Comparison of ENCODE assay signal across 15 cellular contexts in the genomic region with DNA sequence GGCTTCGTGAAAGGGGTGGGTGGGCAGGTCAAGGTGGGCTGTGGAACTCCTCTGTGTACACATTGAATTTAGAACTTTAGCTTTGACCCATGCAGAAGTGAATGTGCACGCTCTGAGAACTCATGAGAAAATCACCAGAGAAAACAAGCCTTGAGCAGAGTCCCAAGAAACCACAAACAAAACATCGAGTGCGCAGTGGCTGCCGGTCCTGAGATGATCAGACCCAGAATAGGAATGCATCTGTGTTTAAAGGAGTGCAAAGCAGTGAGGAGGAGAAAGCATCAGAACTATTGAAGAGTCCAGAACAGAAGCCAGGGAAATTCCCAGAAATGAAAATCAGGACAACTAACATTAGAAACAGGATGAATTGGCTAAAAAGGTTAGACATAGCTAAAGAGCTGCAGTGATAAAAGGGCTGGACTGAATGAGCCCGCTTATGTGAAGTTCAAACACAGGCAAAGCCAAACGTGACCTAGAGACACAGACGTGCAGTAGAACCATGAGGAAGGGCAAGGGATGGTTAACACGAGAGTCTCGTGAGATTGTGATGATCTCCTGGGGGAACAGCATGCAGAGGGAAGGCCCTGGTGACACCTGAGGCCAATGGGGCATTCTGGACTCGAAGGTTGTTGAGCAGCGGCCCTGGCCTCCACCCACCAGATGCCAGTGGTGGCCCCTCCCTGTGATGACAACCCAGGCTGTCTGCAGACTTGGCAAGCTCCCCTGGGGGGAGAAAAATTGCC. TPM values are rescaled to one million over a fixed set of nuclear protein-coding genes. Genes with fewer than 3 reads are reported as not detected.
A peak's percentile ranks its signal among the peaks of the same experiment; 100 is the strongest.
DNase-seq lines count a peak whose midpoint lies in the region; ATAC-seq, FAIRE-seq and TF ChIP-seq lines count a peak whose summit lies in the region.
"Had no signal": no experiment of that assay in that cellular context is flagged by ENCODE, and none has a peak within 500 bp of the region (broad histone marks: within the 10 kb centered on the region; RNA-seq: fewer than 3 reads in every experiment).

No MANE protein-coding gene starts in this region.

- H3K9me3 ChIP-seq in HepG2 (ENCODE audit: low read length) (peaks cover 17% of the 10 kb centered on the region), right lobe of liver (no peaks in the 10 kb centered on the region), Panc1 (ENCODE audit: control insufficient read depth, insufficient read depth, low read depth, low read length) (no peaks in the 10 kb centered on the region)

- POLR2A ChIA-PET in HepG2 (lab: Yijun Ruan, JAX): no interaction called here
- POLR2A ChIA-PET in Panc1 (lab: Charles Lee): no interaction called here
- POLR2A ChIA-PET in HEK293T (lab: Yijun Ruan, JAX): no interaction called here

- H3K27me3 Mint-ChIP-seq in endothelial cell (ENCODE audit: unreplicated experiment): peaks cover 4% of the 10 kb centered on the region
- H3K27me3 Mint-ChIP-seq in stimulated activated memory B cell treated with anti-CD40 and anti-IgM and Interleukin-4, amounts not matched to agents 10 μg/mL and 1 μg/mL and 100 μg/mL, for 72 hours: no peaks in the 10 kb centered on the region
- peaks cover 4% of the 10 kb centered on the region for H3K27me3 Mint-ChIP-seq in HFFc6 (ENCODE audit: insufficient read depth)
- H3K27me3 Mint-ChIP-seq: CD4-positive, alpha-beta T cell had no signal

- 26% methylated on average over 12 of the region's 12 CpGs for WGBS in HepG2 (ENCODE audit: low lambda C conversion rate)
- WGBS in right lobe of liver (ENCODE audit: insufficient coverage, low coverage, low lambda C conversion rate, missing lambda C conversion rate): 70% methylated on average over 7 of the region's 12 CpGs

- H2AFZ ChIP-seq in HepG2 (ENCODE audit: low read length): no peak overlapping the region

- H3K27ac Mint-ChIP-seq in endothelial cell (ENCODE audit: unreplicated experiment) (peak overlapping the region; percentile 15), HFFc6 (no peak overlapping the region)
- peak overlapping the region; percentile 59 for H3K27ac Mint-ChIP-seq in stimulated activated memory B cell treated with anti-CD40 and anti-IgM and Interleukin-4, amounts not matched to agents 10 μg/mL and 1 μg/mL and 100 μg/mL, for 72 hours
- H3K27ac Mint-ChIP-seq: CD4-positive, alpha-beta T cell had no signal

- H3K36me3 Mint-ChIP-seq in endothelial cell (ENCODE audit: low read depth, unreplicated experiment): peaks cover 12% of the 10 kb centered on the region
- H3K36me3 Mint-ChIP-seq in stimulated activated memory B cell treated with anti-CD40 and anti-IgM and Interleukin-4, amounts not matched to agents 10 μg/mL and 1 μg/mL and 100 μg/mL, for 72 hours: peaks cover 24% of the 10 kb centered on the region
- peaks cover 8% of the 10 kb centered on the region for H3K36me3 Mint-ChIP-seq in HFFc6 (ENCODE audit: low read depth)

- TF ChIP-seq POLR2A in HepG2 (IDR thresholded peaks at IDR 0.05; ENCODE audit: insufficient read depth in 1 of 2, low read depth in 2 of 2, low read length in 2 of 2) (no peak), right lobe of liver (IDR thresholded peaks at IDR 0.05) (no peak)

- in situ Hi-C loops in HepG2 (cut with HindIII; ENCODE audit: extremely low pct_ligation_motif_present, low pct_unique_long_range_greater_than_20kb): no loop called here
- in situ Hi-C loops in Panc1 (cut with HindIII; ENCODE audit: low pct_unique_long_range_greater_than_20kb, low sequenced_read_pairs): no loop called here

- intact Hi-C loops in HepG2 (cut with micrococcal nuclease; ENCODE audit: unreplicated experiment): no loop called here
- intact Hi-C loops in right lobe of liver (cut with DNase I): no loop called here
- intact Hi-C loops in Panc1 (cut with micrococcal nuclease; ENCODE audit: unreplicated experiment): no loop called here

- DNase-seq in HepG2 (ENCODE audit: low spot score) (no peak), right lobe of liver (no peak), Panc1 (ENCODE audit: low read depth, low spot score) (no peak), endothelial cell (ENCODE audit: low spot score) (no peak), HFFc6 (no peak), HEK293T (ENCODE audit: extremely low spot score) (no peak)
- DNase-seq: ACHN; C1 segment of cervical spinal cord; Calu3; CD4-positive, alpha-beta T cell; DND-41; GDM1 had no signal

- ATAC-seq in HepG2 (peak; percentile 44), right lobe of liver (no peak), Panc1 (0 out of 2 replicates have a peak, but pooled peaks have one; percentile 37), GM18873 (IDR thresholded peaks at IDR 0.05; ENCODE audit: low FRiP score, unreplicated experiment) (no peak)
- peak; percentile 62 for ATAC-seq in stimulated activated memory B cell treated with anti-CD40 and anti-IgM and Interleukin-4, amounts not matched to agents 10 μg/mL and 1 μg/mL and 100 μg/mL, for 72 hours
- ATAC-seq: HCT116 had no signal

- peaks cover 12% of the 10 kb centered on the region for H3K9me3 Mint-ChIP-seq in endothelial cell (ENCODE audit: unreplicated experiment)
- H3K9me3 Mint-ChIP-seq in stimulated activated memory B cell treated with anti-CD40 and anti-IgM and Interleukin-4, amounts not matched to agents 10 μg/mL and 1 μg/mL and 100 μg/mL, for 72 hours: peaks cover 26% of the 10 kb centered on the region
- H3K9me3 Mint-ChIP-seq in HFFc6: peaks cover 22% of the 10 kb centered on the region

- H3K27me3 ChIP-seq in HepG2 (ENCODE audit: control insufficient read depth in 1 of 2, insufficient read depth in 2 of 2, low read length in 2 of 2): no peaks in the 10 kb centered on the region; a peak in 1 of 5 replicates
- H3K27me3 ChIP-seq in right lobe of liver: no peaks in the 10 kb centered on the region
- H3K27me3 ChIP-seq in Panc1 (ENCODE audit: control insufficient read depth, insufficient read depth, low read length): no peaks in the 10 kb centered on the region

- no peak for TF ChIP-seq RAD21 in HepG2 (CRISPR knock-in tag; IDR thresholded peaks at IDR 0.05)

- H3K4me3 ChIP-seq in HepG2 (replicated peaks in 1 of 3; ENCODE audit: insufficient read depth in 1 of 3, low read depth in 2 of 3, low read length in 3 of 3): no peak overlapping the region
- H3K4me3 ChIP-seq in right lobe of liver: no peak overlapping the region
- H3K4me3 ChIP-seq in Panc1 (ENCODE audit: low read depth in 2 of 2, low read length in 2 of 2): no peak overlapping the region

- peak overlapping the region; percentile 8; the same call in 1 of the 2 replicates for H3K4me2 ChIP-seq in HepG2 (ENCODE audit: low read depth, low read length)

- H3K4me1 Mint-ChIP-seq in endothelial cell (ENCODE audit: unreplicated experiment) (no peaks in the 10 kb centered on the region), HFFc6 (ENCODE audit: low read depth) (peaks cover 7% of the 10 kb centered on the region)
- peaks cover 10% of the 10 kb centered on the region for H3K4me1 Mint-ChIP-seq in stimulated activated memory B cell treated with anti-CD40 and anti-IgM and Interleukin-4, amounts not matched to agents 10 μg/mL and 1 μg/mL and 100 μg/mL, for 72 hours

- CTCF ChIA-PET in HepG2 (lab: Yijun Ruan, JAX; ENCODE audit: low intra/inter-chr PET ratio, low total read pairs): no interaction called here
- CTCF ChIA-PET in Panc1 (lab: Charles Lee): no interaction called here
- CTCF ChIA-PET in HEK293T (lab: Yijun Ruan, JAX): no interaction called here

- no peaks in the 10 kb centered on the region for H3K79me2 ChIP-seq in HepG2 (ENCODE audit: insufficient read depth, low read length)

- no peak for TF ChIP-seq CTCF in HepG2 (CRISPR knock-in tag; IDR thresholded peaks at IDR 0.05)
- no peak for TF ChIP-seq CTCF in right lobe of liver (IDR thresholded peaks at IDR 0.05)
- TF ChIP-seq CTCF in Panc1 (IDR thresholded peaks at IDR 0.05): no peak
- TF ChIP-seq CTCF in endothelial cell (IDR thresholded peaks at IDR 0.05; ENCODE audit: unreplicated experiment): no peak
- TF ChIP-seq CTCF in HFFc6 (IDR thresholded peaks at IDR 0.05): no peak

- H3K27ac ChIP-seq in HepG2 (ENCODE audit: extremely low read length, insufficient read depth, low read length): no peak overlapping the region
- H3K27ac ChIP-seq in right lobe of liver: no peak overlapping the region
- no peak overlapping the region for H3K27ac ChIP-seq in Panc1 (ENCODE audit: low read length)

- no peaks in the 10 kb centered on the region for H4K20me1 ChIP-seq in HepG2 (ENCODE audit: insufficient read depth, low read length)

- H3K4me1 ChIP-seq in HepG2 (ENCODE audit: insufficient read depth, low read length) (peaks cover 15% of the 10 kb centered on the region), right lobe of liver (no peaks in the 10 kb centered on the region), Panc1 (ENCODE audit: control insufficient read depth, insufficient read depth, low read length) (no peaks in the 10 kb centered on the region)

- FAIRE-seq in HepG2 (lab: Jason Lieb, UNC): no peak

- H3K36me3 ChIP-seq in HepG2 (replicated peaks in 1 of 2; ENCODE audit: control insufficient read depth in 1 of 2, insufficient read depth in 2 of 2, low read length in 2 of 2) (no peaks in the 10 kb centered on the region), right lobe of liver (no peaks in the 10 kb centered on the region), Panc1 (ENCODE audit: control insufficient read depth, insufficient read depth, low read length) (no peaks in the 10 kb centered on the region)

- no peak overlapping the region for H3K4me3 Mint-ChIP-seq in endothelial cell (ENCODE audit: unreplicated experiment)
- H3K4me3 Mint-ChIP-seq in stimulated activated memory B cell treated with anti-CD40 and anti-IgM and Interleukin-4, amounts not matched to agents 10 μg/mL and 1 μg/mL and 100 μg/mL, for 72 hours: no peak overlapping the region
- no peak overlapping the region for H3K4me3 Mint-ChIP-seq in HFFc6
- H3K4me3 Mint-ChIP-seq: CD4-positive, alpha-beta T cell had no signal

- BruUV-seq in HepG2 (replicated peaks; lab: Mats Ljungman, UMichigan) (no TSS peak), Panc1 (replicated peaks; lab: Mats Ljungman, UMichigan) (no TSS peak)

- no peak overlapping the region for H3K9ac ChIP-seq in HepG2 (ENCODE audit: insufficient read depth, low read depth, low read length)

- TF ChIP-seq EP300 in HepG2 (IDR thresholded peaks at IDR 0.05; ENCODE audit: low read depth in 2 of 2, low read length in 2 of 2): no peak
- TF ChIP-seq EP300 in HepG2 (CRISPR knock-in tag; IDR thresholded peaks at IDR 0.05; ENCODE audit: borderline replicate concordance): no peak

RNA-seq across cellular contexts. Expression of gene TXNL4A, which starts 16.4 kb away (rescaled TPM):
- total RNA-seq in HepG2 (2016; rRNA removed; fragmentation: Illumina TruSeq; extraction: Trizol) (192 and 202 TPM in 2 replicates), right lobe of liver (10 to 100 TPM; 18.5 to 53.9 (median 37.8) TPM), Panc1 (2021; ENCODE audit: unreplicated experiment) (416 TPM), endothelial cell (ENCODE audit: unreplicated experiment) (86.8 TPM)
- total RNA-seq in HepG2 (2016; cell fraction: cytosol; rRNA removed; fragmentation: Illumina TruSeq; extraction: Trizol; ENCODE audit: low read depth): 596 and 716 TPM in 2 replicates
- 185 and 204 TPM in 2 replicates for total RNA-seq in HepG2 (2016; cell fraction: insoluble cytoplasmic fraction; rRNA removed; fragmentation: Illumina TruSeq; extraction: Trizol)
- total RNA-seq in HepG2 (2016; cell fraction: membrane; rRNA removed; fragmentation: Illumina TruSeq; extraction: Trizol): 533 and 635 TPM in 2 replicates
- total RNA-seq in HepG2 (2016; cell fraction: nucleus; rRNA removed; fragmentation: Illumina TruSeq; extraction: Trizol): 56.2 and 79.7 TPM in 2 replicates
- polyA plus RNA-seq in HepG2 (2011; rRNA removed): 135 and 172 TPM in 2 replicates
- polyA plus RNA-seq in HepG2 (2011; cell fraction: cytosol; rRNA removed): 131 and 145 TPM in 2 replicates
- polyA plus RNA-seq in HepG2 (2011; cell fraction: nucleus; rRNA removed): 32.1 and 40.2 TPM in 2 replicates
- 123 and 145 TPM in 2 replicates for polyA plus RNA-seq in HepG2 (2012)
- 941 and 1,125 TPM in 2 replicates for polyA plus RNA-seq in HepG2 (2016; cell fraction: cytosol; fragmentation: Illumina TruSeq; extraction: Trizol; ENCODE audit: low read depth)
- polyA plus RNA-seq in HepG2 (2016; cell fraction: insoluble cytoplasmic fraction; fragmentation: Illumina TruSeq; extraction: Trizol; ENCODE audit: low read depth): 223 and 229 TPM in 2 replicates
- polyA plus RNA-seq in HepG2 (2016; cell fraction: membrane; fragmentation: Illumina TruSeq; extraction: Trizol; ENCODE audit: low read depth): 563 and 676 TPM in 2 replicates
- 165 and 194 TPM in 2 replicates for polyA plus RNA-seq in HepG2 (2016; cell fraction: nucleus; fragmentation: Illumina TruSeq; extraction: Trizol; ENCODE audit: insufficient read depth, low read depth)
- polyA minus RNA-seq in HepG2 (2011; rRNA and poly(A)+ RNA removed; ENCODE audit: low replicate concordance): 36.7 and 86.4 TPM in 2 replicates
- 44.1 and 45.4 TPM in 2 replicates for polyA minus RNA-seq in HepG2 (2011; cell fraction: cytosol; rRNA and poly(A)+ RNA removed)
- 14.9 and 19.2 TPM in 2 replicates for polyA minus RNA-seq in HepG2 (2011; cell fraction: nucleus; rRNA and poly(A)+ RNA removed)
- polyA plus RNA-seq in Panc1 (2012; ENCODE audit: insufficient read length): 387 TPM
- 100 to 1,000 TPM; 168 to 187 (median 174) TPM for total RNA-seq in HFFc6 (2021; fragmentation: NEBNext Ultra II Directional; extraction: Animal tissue kit (Norgen Biotek cat#: 25700))

RNA-seq across cellular contexts. Expression of gene RBFA, which starts 29.5 kb away (rescaled TPM):
- total RNA-seq in HepG2 (2016; rRNA removed; fragmentation: Illumina TruSeq; extraction: Trizol): 42.2 and 42.4 TPM in 2 replicates
- 13.9 and 16.9 TPM in 2 replicates for total RNA-seq in HepG2 (2016; cell fraction: cytosol; rRNA removed; fragmentation: Illumina TruSeq; extraction: Trizol; ENCODE audit: low read depth)
- 43.3 and 44.9 TPM in 2 replicates for total RNA-seq in HepG2 (2016; cell fraction: insoluble cytoplasmic fraction; rRNA removed; fragmentation: Illumina TruSeq; extraction: Trizol)
- total RNA-seq in HepG2 (2016; cell fraction: membrane; rRNA removed; fragmentation: Illumina TruSeq; extraction: Trizol): 22.2 and 22.8 TPM in 2 replicates
- 31.4 and 38.8 TPM in 2 replicates for total RNA-seq in HepG2 (2016; cell fraction: nucleus; rRNA removed; fragmentation: Illumina TruSeq; extraction: Trizol)
- 29.7 and 31.7 TPM in 2 replicates for polyA plus RNA-seq in HepG2 (2011; rRNA removed)
- 22.0 and 22.4 TPM in 2 replicates for polyA plus RNA-seq in HepG2 (2011; cell fraction: cytosol; rRNA removed)
- polyA plus RNA-seq in HepG2 (2011; cell fraction: nucleus; rRNA removed): 40.3 and 51.2 TPM in 2 replicates
- polyA plus RNA-seq in HepG2 (2012): 21.5 and 24.8 TPM in 2 replicates
- 13.2 and 15.2 TPM in 2 replicates for polyA plus RNA-seq in HepG2 (2016; cell fraction: cytosol; fragmentation: Illumina TruSeq; extraction: Trizol; ENCODE audit: low read depth)
- 42.0 and 44.0 TPM in 2 replicates for polyA plus RNA-seq in HepG2 (2016; cell fraction: insoluble cytoplasmic fraction; fragmentation: Illumina TruSeq; extraction: Trizol; ENCODE audit: low read depth)
- polyA plus RNA-seq in HepG2 (2016; cell fraction: membrane; fragmentation: Illumina TruSeq; extraction: Trizol; ENCODE audit: low read depth): 18.4 and 18.9 TPM in 2 replicates
- 40.6 and 48.1 TPM in 2 replicates for polyA plus RNA-seq in HepG2 (2016; cell fraction: nucleus; fragmentation: Illumina TruSeq; extraction: Trizol; ENCODE audit: insufficient read depth, low read depth)
- polyA minus RNA-seq in HepG2 (2011; rRNA and poly(A)+ RNA removed; ENCODE audit: low replicate concordance): 21.7 and 27.6 TPM in 2 replicates
- polyA minus RNA-seq in HepG2 (2011; cell fraction: cytosol; rRNA and poly(A)+ RNA removed): 9.1 and 9.3 TPM in 2 replicates
- polyA minus RNA-seq in HepG2 (2011; cell fraction: nucleus; rRNA and poly(A)+ RNA removed): 71.3 and 80.8 TPM in 2 replicates
- total RNA-seq in right lobe of liver: 10 to 100 TPM; 12.3 to 36.6 (median 18.8) TPM
- 83.1 TPM for total RNA-seq in Panc1 (2021; ENCODE audit: unreplicated experiment)
- 59.9 TPM for polyA plus RNA-seq in Panc1 (2012; ENCODE audit: insufficient read length)
- 25.6 TPM for total RNA-seq in endothelial cell (ENCODE audit: unreplicated experiment)
- total RNA-seq in HFFc6 (2021; fragmentation: NEBNext Ultra II Directional; extraction: Animal tissue kit (Norgen Biotek cat#: 25700)): 10 to 100 TPM; 24.8 to 28.4 (median 27.2) TPM

RNA-seq across cellular contexts. Expression of gene HSBP1L1, which starts 40.3 kb away (rescaled TPM):
- total RNA-seq in HepG2 (2016; rRNA removed; fragmentation: Illumina TruSeq; extraction: Trizol) (15.3 and 22.6 TPM in 2 replicates), right lobe of liver (10 to 100 TPM; 16.8 to 35.1 (median 23.7) TPM), Panc1 (2021; ENCODE audit: unreplicated experiment) (45.4 TPM), endothelial cell (ENCODE audit: unreplicated experiment) (0.87 TPM)
- 28.9 and 34.1 TPM in 2 replicates for total RNA-seq in HepG2 (2016; cell fraction: cytosol; rRNA removed; fragmentation: Illumina TruSeq; extraction: Trizol; ENCODE audit: low read depth)
- 13.5 and 21.2 TPM in 2 replicates for total RNA-seq in HepG2 (2016; cell fraction: insoluble cytoplasmic fraction; rRNA removed; fragmentation: Illumina TruSeq; extraction: Trizol)
- total RNA-seq in HepG2 (2016; cell fraction: membrane; rRNA removed; fragmentation: Illumina TruSeq; extraction: Trizol): 33.2 and 40.1 TPM in 2 replicates
- total RNA-seq in HepG2 (2016; cell fraction: nucleus; rRNA removed; fragmentation: Illumina TruSeq; extraction: Trizol): 17.7 and 20.7 TPM in 2 replicates
- polyA plus RNA-seq in HepG2 (2011; rRNA removed): 41.2 and 45.1 TPM in 2 replicates
- 28.0 and 28.5 TPM in 2 replicates for polyA plus RNA-seq in HepG2 (2011; cell fraction: cytosol; rRNA removed)
- 34.3 and 53.2 TPM in 2 replicates for polyA plus RNA-seq in HepG2 (2011; cell fraction: nucleus; rRNA removed)
- polyA plus RNA-seq in HepG2 (2012): 26.1 and 32.6 TPM in 2 replicates
- 36.8 and 50.0 TPM in 2 replicates for polyA plus RNA-seq in HepG2 (2016; cell fraction: cytosol; fragmentation: Illumina TruSeq; extraction: Trizol; ENCODE audit: low read depth)
- 17.9 and 18.7 TPM in 2 replicates for polyA plus RNA-seq in HepG2 (2016; cell fraction: insoluble cytoplasmic fraction; fragmentation: Illumina TruSeq; extraction: Trizol; ENCODE audit: low read depth)
- 33.7 and 42.5 TPM in 2 replicates for polyA plus RNA-seq in HepG2 (2016; cell fraction: membrane; fragmentation: Illumina TruSeq; extraction: Trizol; ENCODE audit: low read depth)
- 68.0 and 69.5 TPM in 2 replicates for polyA plus RNA-seq in HepG2 (2016; cell fraction: nucleus; fragmentation: Illumina TruSeq; extraction: Trizol; ENCODE audit: insufficient read depth, low read depth)
- 4.1 and 8.6 TPM in 2 replicates for polyA minus RNA-seq in HepG2 (2011; rRNA and poly(A)+ RNA removed; ENCODE audit: low replicate concordance)
- polyA minus RNA-seq in HepG2 (2011; cell fraction: cytosol; rRNA and poly(A)+ RNA removed): 5.3 and 7.9 TPM in 2 replicates
- polyA minus RNA-seq in HepG2 (2011; cell fraction: nucleus; rRNA and poly(A)+ RNA removed): 23.3 and 28.1 TPM in 2 replicates
- 36.4 TPM for polyA plus RNA-seq in Panc1 (2012; ENCODE audit: insufficient read length)
- total RNA-seq in HFFc6 (2021; fragmentation: NEBNext Ultra II Directional; extraction: Animal tissue kit (Norgen Biotek cat#: 25700)): 10 to 100 TPM; 20.7 to 25.6 (median 21.6) TPM

RNA-seq across cellular contexts. Expression of gene SLC66A2, which starts 53.3 kb away (rescaled TPM):
- 30.3 and 41.9 TPM in 2 replicates for total RNA-seq in HepG2 (2016; rRNA removed; fragmentation: Illumina TruSeq; extraction: Trizol)
- total RNA-seq in HepG2 (2016; cell fraction: cytosol; rRNA removed; fragmentation: Illumina TruSeq; extraction: Trizol; ENCODE audit: low read depth): 40.5 and 40.6 TPM in 2 replicates
- total RNA-seq in HepG2 (2016; cell fraction: insoluble cytoplasmic fraction; rRNA removed; fragmentation: Illumina TruSeq; extraction: Trizol): 29.0 and 42.7 TPM in 2 replicates
- 74.6 and 79.6 TPM in 2 replicates for total RNA-seq in HepG2 (2016; cell fraction: membrane; rRNA removed; fragmentation: Illumina TruSeq; extraction: Trizol)
- 24.3 and 28.3 TPM in 2 replicates for total RNA-seq in HepG2 (2016; cell fraction: nucleus; rRNA removed; fragmentation: Illumina TruSeq; extraction: Trizol)
- polyA plus RNA-seq in HepG2 (2011; rRNA removed): 33.5 and 62.5 TPM in 2 replicates
- 56.8 and 67.4 TPM in 2 replicates for polyA plus RNA-seq in HepG2 (2011; cell fraction: cytosol; rRNA removed)
- 84.2 and 87.0 TPM in 2 replicates for polyA plus RNA-seq in HepG2 (2011; cell fraction: nucleus; rRNA removed)
- 46.8 and 62.2 TPM in 2 replicates for polyA plus RNA-seq in HepG2 (2012)
- polyA plus RNA-seq in HepG2 (2016; cell fraction: cytosol; fragmentation: Illumina TruSeq; extraction: Trizol; ENCODE audit: low read depth): 45.1 and 50.9 TPM in 2 replicates
- polyA plus RNA-seq in HepG2 (2016; cell fraction: insoluble cytoplasmic fraction; fragmentation: Illumina TruSeq; extraction: Trizol; ENCODE audit: low read depth): 33.6 and 33.8 TPM in 2 replicates
- polyA plus RNA-seq in HepG2 (2016; cell fraction: membrane; fragmentation: Illumina TruSeq; extraction: Trizol; ENCODE audit: low read depth): 69.1 and 69.7 TPM in 2 replicates
- 43.3 and 46.8 TPM in 2 replicates for polyA plus RNA-seq in HepG2 (2016; cell fraction: nucleus; fragmentation: Illumina TruSeq; extraction: Trizol; ENCODE audit: insufficient read depth, low read depth)
- 19.8 and 109 TPM in 2 replicates for polyA minus RNA-seq in HepG2 (2011; rRNA and poly(A)+ RNA removed; ENCODE audit: low replicate concordance)
- 28.8 and 32.5 TPM in 2 replicates for polyA minus RNA-seq in HepG2 (2011; cell fraction: cytosol; rRNA and poly(A)+ RNA removed)
- 27.0 and 33.3 TPM in 2 replicates for polyA minus RNA-seq in HepG2 (2011; cell fraction: nucleus; rRNA and poly(A)+ RNA removed)
- 100 to 1,000 TPM in 3 of 6 experiments, 10 to 100 TPM in 3; 61.6 to 140 (median 95.8) TPM for total RNA-seq in right lobe of liver
- total RNA-seq in Panc1 (2021; ENCODE audit: unreplicated experiment): 92.5 TPM
- 121 TPM for polyA plus RNA-seq in Panc1 (2012; ENCODE audit: insufficient read length)
- 31.8 TPM for total RNA-seq in endothelial cell (ENCODE audit: unreplicated experiment)
- 10 to 100 TPM; 26.6 to 41.2 (median 29.9) TPM for total RNA-seq in HFFc6 (2021; fragmentation: NEBNext Ultra II Directional; extraction: Animal tissue kit (Norgen Biotek cat#: 25700))

Comparison
In these comparisons a context has a peak if more than half of its experiments do, and no peak if none do; other contexts are left out.
1. ATAC-seq: peak in HepG2 (single experiment), Panc1 (single experiment) and stimulated activated memory B cell treated with anti-CD40 and anti-IgM and Interleukin-4, amounts not matched to agents 10 μg/mL and 1 μg/mL and 100 μg/mL, for 72 hours (single experiment); none in right lobe of liver (0 of 4) and GM18873 (single experiment).